14 cellular contexts compared by ENCODE assay signal in the genomic region with DNA sequence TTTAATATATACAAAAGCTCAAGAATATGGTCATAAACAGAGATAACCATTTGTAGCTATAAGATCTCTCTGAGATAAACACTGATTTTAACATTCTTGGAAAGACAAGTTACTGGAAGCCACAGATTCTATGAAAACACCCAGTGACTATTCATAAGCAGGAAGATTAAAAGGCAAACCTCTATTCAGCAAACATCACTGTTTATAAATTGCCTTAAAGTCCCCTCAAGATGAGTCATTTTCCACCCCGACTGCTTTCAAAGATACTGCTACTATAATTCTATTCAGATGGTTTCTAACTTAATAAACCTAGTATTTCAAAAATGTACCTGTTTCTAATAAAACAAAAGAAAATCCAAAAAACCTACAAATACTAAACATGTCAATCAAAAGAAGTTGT. TPM values are rescaled to one million over a fixed set of nuclear protein-coding genes. Genes with fewer than 3 reads are reported as not detected.
DNase-seq lines count a peak whose midpoint lies in the region; ATAC-seq, FAIRE-seq and TF ChIP-seq lines count a peak whose summit lies in the region.
"Had no signal": no experiment of that assay in that cellular context is flagged by ENCODE, and none has a peak within 500 bp of the region (broad histone marks: within the 10 kb centered on the region; RNA-seq: fewer than 3 reads in every experiment).

No MANE protein-coding gene starts in this region.

- peak; percentile 82 for FAIRE-seq in endometrium (lab: Jason Lieb, UNC)

- H3K36me3 ChIP-seq in tibial artery = peaks cover 0 to 28% (median 13%) of the 10 kb centered on the region in 3 donors

- CTCF ChIA-PET in activated CD4-positive, alpha-beta T cell treated with anti-CD3 and anti-CD28 coated beads for 36 hours (lab: Charles Lee) = interaction anchor here (1.3 kb wide), 1 partner anchor 20 kb away, joined by 6 read pairs; no protein-coding TSS in a partner anchor
- CTCF ChIA-PET in activated CD4-positive, alpha-beta T cell treated with anti-CD3 and anti-CD28 coated beads, Interleukin-2, amount 10 ng/mL, durations not matched to agents 7 days and 5 days (lab: Charles Lee) = interaction anchor here (1.4 kb wide), 1 partner anchor 11 kb away, joined by 3 read pairs; no protein-coding TSS in a partner anchor

- H3K27me3 ChIP-seq in tibial artery = no peaks in the 10 kb centered on the region

- no peak overlapping the region for H3K27ac ChIP-seq in tibial artery
- H3K27ac ChIP-seq: parathyroid adenoma had no signal

- H3K4me3 Mint-ChIP-seq in activated CD4-positive, alpha-beta T cell treated with anti-CD3 and anti-CD28 coated beads for 36 hours = no peak overlapping the region
- H3K4me3 Mint-ChIP-seq in activated CD4-positive, alpha-beta T cell treated with anti-CD3 and anti-CD28 coated beads, Interleukin-2, amount 10 ng/mL, durations not matched to agents 7 days and 5 days = no peak overlapping the region
- H3K4me3 Mint-ChIP-seq: T-cell, type B pancreatic cell had no signal

- intact Hi-C loops in activated CD4-positive, alpha-beta T cell treated with anti-CD3 and anti-CD28 coated beads for 36 hours (cut with DNase I, micrococcal nuclease) = no loop called here
- intact Hi-C loops in tibial artery (cut with DNase I; ENCODE audit: low total_unique reads) = no loop called here

- POLR2A ChIA-PET in activated CD4-positive, alpha-beta T cell treated with anti-CD3 and anti-CD28 coated beads for 36 hours (lab: Charles Lee) = no interaction called here
- POLR2A ChIA-PET in activated CD4-positive, alpha-beta T cell treated with anti-CD3 and anti-CD28 coated beads, Interleukin-2, amount 10 ng/mL, durations not matched to agents 7 days and 5 days (lab: Charles Lee) = no interaction called here

- no peak for TF ChIP-seq CTCF in tibial artery (IDR thresholded peaks at IDR 0.05)

- peaks cover 0 to 10% (median 0%) of the 10 kb centered on the region in 4 donors for H3K4me1 ChIP-seq in tibial artery

- no peaks in the 10 kb centered on the region for H3K9me3 ChIP-seq in tibial artery

- no peak overlapping the region for H3K4me3 ChIP-seq in tibial artery

- peaks cover 41% of the 10 kb centered on the region for H3K36me3 Mint-ChIP-seq in activated CD4-positive, alpha-beta T cell treated with anti-CD3 and anti-CD28 coated beads for 36 hours (ENCODE audit: low read depth)
- H3K36me3 Mint-ChIP-seq in activated CD4-positive, alpha-beta T cell treated with anti-CD3 and anti-CD28 coated beads, Interleukin-2, amount 10 ng/mL, durations not matched to agents 7 days and 5 days (ENCODE audit: low read depth) = peaks cover 20% of the 10 kb centered on the region

- DNase-seq in activated CD4-positive, alpha-beta T cell treated with anti-CD3 and anti-CD28 coated beads for 36 hours = no peak
- no peak for DNase-seq in activated CD4-positive, alpha-beta T cell treated with anti-CD3 and anti-CD28 coated beads, Interleukin-2, amount 10 ng/mL, durations not matched to agents 7 days and 5 days
- DNase-seq in OCI-M1 (lab: John Stamatoyannopoulos, UW) (peak; percentile 22), renal cortical epithelial cell (ENCODE audit: low read depth) (peak; percentile 51), tibial artery (no peak), mesenteric fat pad (ENCODE audit: low spot score) (no peak), NCI-H2171 (lab: John Stamatoyannopoulos, UW) (no peak)
- DNase-seq: DMS 273 treated with DMSO at 0.1 percent for 48 hours, midbrain, MV-4-11, T-cell had no signal

- no peaks in the 10 kb centered on the region for H3K9me3 Mint-ChIP-seq in activated CD4-positive, alpha-beta T cell treated with anti-CD3 and anti-CD28 coated beads for 36 hours (ENCODE audit: low read depth)
- no peaks in the 10 kb centered on the region for H3K9me3 Mint-ChIP-seq in activated CD4-positive, alpha-beta T cell treated with anti-CD3 and anti-CD28 coated beads, Interleukin-2, amount 10 ng/mL, durations not matched to agents 7 days and 5 days
- H3K9me3 Mint-ChIP-seq: T-cell, type B pancreatic cell had no signal

- H3K4me1 Mint-ChIP-seq in activated CD4-positive, alpha-beta T cell treated with anti-CD3 and anti-CD28 coated beads for 36 hours = peaks cover 36% of the 10 kb centered on the region
- H3K4me1 Mint-ChIP-seq in activated CD4-positive, alpha-beta T cell treated with anti-CD3 and anti-CD28 coated beads, Interleukin-2, amount 10 ng/mL, durations not matched to agents 7 days and 5 days = peaks cover 25% of the 10 kb centered on the region

- no peaks in the 10 kb centered on the region for H3K27me3 Mint-ChIP-seq in activated CD4-positive, alpha-beta T cell treated with anti-CD3 and anti-CD28 coated beads for 36 hours
- no peaks in the 10 kb centered on the region for H3K27me3 Mint-ChIP-seq in activated CD4-positive, alpha-beta T cell treated with anti-CD3 and anti-CD28 coated beads, Interleukin-2, amount 10 ng/mL, durations not matched to agents 7 days and 5 days
- H3K27me3 Mint-ChIP-seq: T-cell, type B pancreatic cell had no signal

- no peak overlapping the region for H3K27ac Mint-ChIP-seq in activated CD4-positive, alpha-beta T cell treated with anti-CD3 and anti-CD28 coated beads for 36 hours
- H3K27ac Mint-ChIP-seq in activated CD4-positive, alpha-beta T cell treated with anti-CD3 and anti-CD28 coated beads, Interleukin-2, amount 10 ng/mL, durations not matched to agents 7 days and 5 days = no peak overlapping the region
- H3K27ac Mint-ChIP-seq: T-cell had no signal

- peak; percentile 80 for ATAC-seq in activated CD4-positive, alpha-beta T cell treated with anti-CD3 and anti-CD28 coated beads for 36 hours

RNA-seq across cellular contexts. Expression of a gene that starts 21.0 kb away (rescaled TPM):
- 10 to 100 TPM; 45.3 to 70.2 TPM for total RNA-seq in activated CD4-positive, alpha-beta T cell treated with anti-CD3 and anti-CD28 coated beads for 36 hours
- total RNA-seq in activated CD4-positive, alpha-beta T cell treated with anti-CD3 and anti-CD28 coated beads, Interleukin-2, amount 10 ng/mL, durations not matched to agents 7 days and 5 days = 10 to 100 TPM; 73.5 to 76.1 TPM
- total RNA-seq in renal cortical epithelial cell (164 and 169 TPM in 2 replicates), mesenteric fat pad (139 TPM)

RNA-seq across cellular contexts. Expression of a gene that starts 52.0 kb away (rescaled TPM):
- under 1 TPM in 1 of 2 experiments, not detected in 1; 0.02 TPM for total RNA-seq in activated CD4-positive, alpha-beta T cell treated with anti-CD3 and anti-CD28 coated beads for 36 hours
- under 1 TPM in 1 of 2 experiments, not detected in 1; 0.17 TPM for total RNA-seq in activated CD4-positive, alpha-beta T cell treated with anti-CD3 and anti-CD28 coated beads, Interleukin-2, amount 10 ng/mL, durations not matched to agents 7 days and 5 days
- total RNA-seq in renal cortical epithelial cell (14.1 and 21.4 TPM in 2 replicates), mesenteric fat pad (not detected)

Comparison
In these comparisons a context has a peak if more than half of its experiments do, and no peak if none do; other contexts are left out.
1. DNase-seq: peak in OCI-M1 (single experiment) and renal cortical epithelial cell (single experiment); none in activated CD4-positive, alpha-beta T cell treated with anti-CD3 and anti-CD28 coated beads for 36 hours (single experiment), activated CD4-positive, alpha-beta T cell treated with anti-CD3 and anti-CD28 coated beads, Interleukin-2, amount 10 ng/mL, durations not matched to agents 7 days and 5 days (single experiment), tibial artery (0 of 2), mesenteric fat pad (single experiment) and NCI-H2171 (single experiment).
2. RNA of a gene that starts 52.0 kb away (total RNA-seq): 14.1 to 21.4 TPM in renal cortical epithelial cell; 0.17 TPM in activated CD4-positive, alpha-beta T cell treated with anti-CD3 and anti-CD28 coated beads, Interleukin-2, amount 10 ng/mL, durations not matched to agents 7 days and 5 days, 0.02 TPM in activated CD4-positive, alpha-beta T cell treated with anti-CD3 and anti-CD28 coated beads for 36 hours and not detected in mesenteric fat pad (single experiment); every median in the first group is over 10 times any median in the second.